9 cellular contexts compared by ENCODE assay signal in the genomic region with DNA sequence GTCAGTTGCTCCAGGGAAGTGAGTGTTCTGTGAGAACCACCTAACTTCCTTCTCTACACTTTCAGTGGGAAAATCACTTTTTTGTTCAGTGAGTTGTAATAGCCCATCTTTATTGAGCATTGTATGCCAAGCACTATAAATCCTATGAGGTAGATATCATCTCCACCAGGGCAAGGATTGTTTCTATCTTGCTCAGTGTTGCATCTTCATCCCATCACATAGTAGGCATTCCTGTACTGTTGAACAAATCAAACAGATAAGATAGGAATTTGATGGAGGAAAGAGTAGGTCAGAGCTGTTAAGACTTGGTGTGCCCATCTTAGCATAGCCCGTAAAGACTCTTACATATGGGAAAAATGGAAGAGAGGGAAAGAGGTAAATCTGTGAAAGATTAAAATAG. TPM values are rescaled to one million over a fixed set of nuclear protein-coding genes. Genes with fewer than 3 reads are reported as not detected.
DNase-seq lines count a peak whose midpoint lies in the region; ATAC-seq and TF ChIP-seq lines count a peak whose summit lies in the region.
"Had no signal": no experiment of that assay in that cellular context is flagged by ENCODE, and none has a peak within 500 bp of the region (broad histone marks: within the 10 kb centered on the region; RNA-seq: fewer than 3 reads in every experiment).

No MANE protein-coding gene starts in this region.

- peaks cover 16% of the 10 kb centered on the region for H3K4me1 ChIP-seq in mesendoderm (ENCODE audit: control insufficient read depth, low read depth, low read length)
- peaks cover 53% of the 10 kb centered on the region for H3K4me1 ChIP-seq in testis

- no peak overlapping the region for H2AK5ac ChIP-seq in mesendoderm (ENCODE audit: low read length)

- intact Hi-C loops in activated CD4-positive, alpha-beta T cell treated with anti-CD3 and anti-CD28 coated beads for 36 hours (cut with DNase I, micrococcal nuclease), result loop anchor here in 1 of 2 experiments (5.0 kb wide), 1 partner anchor 942 kb away; the partner anchor contains the start of gene FAM76A
- intact Hi-C loops in testis (cut with DNase I; ENCODE audit: low total_unique reads), result loop anchor here (5.0 kb wide), 1 partner anchor 88 kb away; the partner anchor contains the start of gene ARID1A

- H3K4ac ChIP-seq in mesendoderm (ENCODE audit: low read depth, low read length), result no peak overlapping the region

- H3K56ac ChIP-seq in mesendoderm (ENCODE audit: low read length), result no peak overlapping the region

- H3K36me3 ChIP-seq in mesendoderm (ENCODE audit: control insufficient read depth, insufficient read depth, low read length), result peaks cover 11% of the 10 kb centered on the region
- no peaks in the 10 kb centered on the region for H3K36me3 ChIP-seq in testis (ENCODE audit: low read depth, missing control alignments)

- no peak for TF ChIP-seq CTCF in testis (IDR thresholded peaks at IDR 0.05)

- POLR2A ChIA-PET in activated CD4-positive, alpha-beta T cell treated with anti-CD3 and anti-CD28 coated beads for 36 hours (lab: Charles Lee), result interaction anchor here (0.6 to 0.7 kb wide), 2 partner anchors 93 to 429 kb away, joined by 3 to 4 read pairs; no protein-coding TSS in a partner anchor

- peaks cover 12% of the 10 kb centered on the region for H3K79me1 ChIP-seq in mesendoderm (ENCODE audit: low read length)

- no peaks in the 10 kb centered on the region for H3K9me3 ChIP-seq in testis

- no peak for ATAC-seq in activated CD4-positive, alpha-beta T cell treated with anti-CD3 and anti-CD28 coated beads for 36 hours
- ATAC-seq in HG02840 (IDR thresholded peaks at IDR 0.05; ENCODE audit: low FRiP score, unreplicated experiment), result no peak
- ATAC-seq in GM18517 (IDR thresholded peaks at IDR 0.05; ENCODE audit: unreplicated experiment), result no peak
- no peak for ATAC-seq in HG03469 (IDR thresholded peaks at IDR 0.05; ENCODE audit: unreplicated experiment)

- H3K4me3 ChIP-seq in mesendoderm (ENCODE audit: low read length), result no peak overlapping the region
- no peak overlapping the region for H3K4me3 ChIP-seq in testis

- no peaks in the 10 kb centered on the region for H3K27me3 Mint-ChIP-seq in activated CD4-positive, alpha-beta T cell treated with anti-CD3 and anti-CD28 coated beads for 36 hours

- H3K4me1 Mint-ChIP-seq in activated CD4-positive, alpha-beta T cell treated with anti-CD3 and anti-CD28 coated beads for 36 hours, result peaks cover 46% of the 10 kb centered on the region

- no peak overlapping the region for H3K18ac ChIP-seq in mesendoderm (ENCODE audit: low read length)

- CTCF ChIA-PET in activated CD4-positive, alpha-beta T cell treated with anti-CD3 and anti-CD28 coated beads for 36 hours (lab: Charles Lee), result interaction anchor here (0.7 to 8.0 kb wide), 6 partner anchors 30 to 182 kb away, joined by 3 to 180 read pairs (median 3); no protein-coding TSS in a partner anchor

- TF ChIP-seq POLR2A in testis (IDR thresholded peaks at IDR 0.05), result no peak

- H2BK120ac ChIP-seq in mesendoderm (ENCODE audit: low read depth, low read length), result no peak overlapping the region

- H3K27me3 ChIP-seq in mesendoderm (ENCODE audit: insufficient read depth, low read length, poor library complexity) (no peaks in the 10 kb centered on the region), testis (no peaks in the 10 kb centered on the region)

- no peak overlapping the region for H3K23ac ChIP-seq in mesendoderm (ENCODE audit: low read length)

- H4K5ac ChIP-seq in mesendoderm (ENCODE audit: low read length), result no peak overlapping the region

- no peak for DNase-seq in activated CD4-positive, alpha-beta T cell treated with anti-CD3 and anti-CD28 coated beads for 36 hours
- DNase-seq in activated CD4-positive, alpha-beta T cell treated with anti-CD3 and anti-CD28 coated beads for 1 hour, result no peak
- DNase-seq in amniotic epithelial cell (ENCODE audit: low read depth) (peak; percentile 51), mesendoderm (peak; percentile 34), testis (no peak)
- DNase-seq: stimulated activated naive CD4-positive, alpha-beta T cell treated with Interleukin-2 at 50 U/mL for 16 hours had no signal

- H2BK5ac ChIP-seq in mesendoderm (ENCODE audit: low read length), result no peak overlapping the region

- no peaks in the 10 kb centered on the region for H3K9me3 Mint-ChIP-seq in activated CD4-positive, alpha-beta T cell treated with anti-CD3 and anti-CD28 coated beads for 36 hours (ENCODE audit: low read depth)

- H3K9ac ChIP-seq in mesendoderm (ENCODE audit: low read length), result no peak overlapping the region

- no peak overlapping the region for H3K27ac ChIP-seq in mesendoderm (ENCODE audit: low read depth, low read length)
- H3K27ac ChIP-seq in testis, result peak overlapping the region; percentile 35 to 100

- H3K27ac Mint-ChIP-seq in activated CD4-positive, alpha-beta T cell treated with anti-CD3 and anti-CD28 coated beads for 36 hours, result peak overlapping the region; percentile 21

- no peak overlapping the region for H3K4me2 ChIP-seq in mesendoderm (ENCODE audit: low read length)

- H4K8ac ChIP-seq in mesendoderm (ENCODE audit: low read depth, low read length), result no peak overlapping the region

- no peak overlapping the region for H3K4me3 Mint-ChIP-seq in activated CD4-positive, alpha-beta T cell treated with anti-CD3 and anti-CD28 coated beads for 36 hours

- peaks cover 24% of the 10 kb centered on the region for H3K36me3 Mint-ChIP-seq in activated CD4-positive, alpha-beta T cell treated with anti-CD3 and anti-CD28 coated beads for 36 hours (ENCODE audit: low read depth)

- WGBS in mesendoderm (ENCODE audit: extremely low coverage, insufficient coverage, low lambda C conversion rate), result no CpG with 5 or more reads among the region's 1 CpG
- 85 to 86% methylated on average over 1 of the region's 1 CpG for WGBS in testis, 2 donors

- no peaks in the 10 kb centered on the region for H3K79me2 ChIP-seq in mesendoderm (ENCODE audit: control insufficient read depth, insufficient read depth, low read length)

- H2BK15ac ChIP-seq in mesendoderm (replicated peaks; ENCODE audit: low read depth), result no peak overlapping the region

RNA-seq across cellular contexts. Expression of gene PIGV, which starts 2.9 kb away (rescaled TPM):
- 10 to 100 TPM; 12.0 to 17.2 TPM for total RNA-seq in activated CD4-positive, alpha-beta T cell treated with anti-CD3 and anti-CD28 coated beads for 36 hours
- 3.6 TPM for polyA plus RNA-seq in mesendoderm (2013, experiment 1 of 2)
- 3.5 TPM for polyA plus RNA-seq in mesendoderm (2013, experiment 2 of 2)
- 10 to 100 TPM; 47.6 to 52.5 TPM for total RNA-seq in testis
- polyA plus RNA-seq in testis (ENCODE audit: insufficient read depth, low read depth, low replicate concordance), result 101 TPM

RNA-seq across cellular contexts. Expression of gene ZDHHC18, which starts 41.6 kb away (rescaled TPM):
- 10 to 100 TPM; 51.6 to 66.0 TPM for total RNA-seq in activated CD4-positive, alpha-beta T cell treated with anti-CD3 and anti-CD28 coated beads for 36 hours
- 25.7 TPM for polyA plus RNA-seq in mesendoderm (2013, experiment 1 of 2)
- polyA plus RNA-seq in mesendoderm (2013, experiment 2 of 2), result 26.8 TPM
- 10 to 100 TPM; 20.6 to 30.7 TPM for total RNA-seq in testis
- 17.9 TPM for polyA plus RNA-seq in testis (ENCODE audit: insufficient read depth, low read depth, low replicate concordance)

Comparison
In these comparisons a context has a peak if more than half of its experiments do, and no peak if none do; other contexts are left out.
1. DNase-seq: peak in amniotic epithelial cell (single experiment) and mesendoderm (single experiment); none in activated CD4-positive, alpha-beta T cell treated with anti-CD3 and anti-CD28 coated beads for 36 hours (single experiment), activated CD4-positive, alpha-beta T cell treated with anti-CD3 and anti-CD28 coated beads for 1 hour (single experiment) and testis (single experiment).